Comparison of ENCODE assay signal across 8 cellular contexts in genomic region chr2:2715036-2715818, GRCh38.
"Had no signal": no experiment of that assay in that cellular context is flagged by ENCODE, and none has a peak within 500 bp of the region (broad histone marks: within the 10 kb centered on the region; RNA-seq: fewer than 3 reads in every experiment).

No MANE protein-coding gene starts in this region.

- H2AFZ ChIP-seq: GM23248 had no signal

- H3K27ac ChIP-seq: GM23248, HL-60 had no signal

- ATAC-seq: HCT116 had no signal

- H3K36me3 ChIP-seq: HAP-1 had no signal

- H3K27ac Mint-ChIP-seq: HFFc6 had no signal

- H3K4me3 ChIP-seq: GM23248, HAP-1 had no signal

- H3K4me1 ChIP-seq: HAP-1 had no signal

- H3K9me3 ChIP-seq: HAP-1 had no signal

- DNase-seq: GM23248, GOT3, H7, HFFc6, IMR-90 had no signal

- H3K4me3 Mint-ChIP-seq: HFFc6 had no signal
